14 cellular contexts compared by ENCODE assay signal in the genomic region with DNA sequence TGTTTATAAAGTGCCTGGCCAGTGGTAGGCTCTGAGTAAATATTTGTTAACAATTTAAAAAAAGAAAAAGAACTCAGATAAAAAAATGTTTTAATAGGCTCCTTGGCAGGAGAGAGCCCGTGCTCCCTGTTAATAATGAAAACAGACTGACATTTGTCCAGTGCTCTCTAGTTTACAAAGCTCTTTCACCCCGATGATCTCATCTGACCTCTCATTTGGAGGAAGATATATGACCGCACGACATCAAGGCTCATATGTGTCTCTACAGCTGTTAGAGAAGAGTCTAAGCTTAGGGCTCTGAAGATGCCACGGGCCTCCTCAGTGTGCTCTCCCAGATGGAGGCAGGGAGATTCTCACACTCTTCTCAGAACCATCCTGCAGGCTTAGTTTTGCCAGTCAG.
DNase-seq lines count a peak whose midpoint lies in the region; ATAC-seq, FAIRE-seq and TF ChIP-seq lines count a peak whose summit lies in the region.
"Had no signal": no experiment of that assay in that cellular context is flagged by ENCODE, and none has a peak within 500 bp of the region (broad histone marks: within the 10 kb centered on the region; RNA-seq: fewer than 3 reads in every experiment).

No MANE protein-coding gene starts in this region.

- H3K4me1 Mint-ChIP-seq in MCF 10A (ENCODE audit: insufficient read depth, unreplicated experiment) (peaks cover 47% of the 10 kb centered on the region), nephron progenitor cell (peaks cover 64% of the 10 kb centered on the region)
- no peaks in the 10 kb centered on the region for H3K4me1 Mint-ChIP-seq in stimulated activated memory B cell treated with anti-CD40 and anti-IgM and Interleukin-4, amounts not matched to agents 10 μg/mL and 1 μg/mL and 100 μg/mL, for 72 hours

- H3K4me1 ChIP-seq in mammary epithelial cell (ENCODE audit: insufficient read depth, low read length), result peaks cover 50% of the 10 kb centered on the region
- peaks cover under 1% of the 10 kb centered on the region for H3K4me1 ChIP-seq in body of pancreas

- FAIRE-seq in HTR-8/SVneo (lab: Jason Lieb, UNC), result no peak

- no peaks in the 10 kb centered on the region for H3K79me2 ChIP-seq in mammary epithelial cell (ENCODE audit: insufficient read depth, low read length)

- no peaks in the 10 kb centered on the region for H3K27me3 Mint-ChIP-seq in MCF 10A (ENCODE audit: insufficient read depth, unreplicated experiment)
- peaks cover 9% of the 10 kb centered on the region for H3K27me3 Mint-ChIP-seq in nephron progenitor cell (ENCODE audit: low read depth, poor library complexity)
- H3K27me3 Mint-ChIP-seq in stimulated activated memory B cell treated with anti-CD40 and anti-IgM and Interleukin-4, amounts not matched to agents 10 μg/mL and 1 μg/mL and 100 μg/mL, for 72 hours, result peaks cover 10% of the 10 kb centered on the region

- ATAC-seq in body of pancreas, result no peak
- no peak for ATAC-seq in stimulated activated memory B cell treated with anti-CD40 and anti-IgM and Interleukin-4, amounts not matched to agents 10 μg/mL and 1 μg/mL and 100 μg/mL, for 72 hours

- POLR2A ChIA-PET in MCF 10A (lab: Yijun Ruan, JAX), result interaction anchor here (3.0 to 8.8 kb wide), 2 partner anchors 278 to 286 kb away, joined by 25 to 190 read pairs; partner anchors contain the start of gene IRX5

- BruUV-seq in MCF 10A (replicated peaks; lab: Mats Ljungman, UMichigan) (no TSS peak), mammary epithelial cell (replicated peaks; lab: Mats Ljungman, UMichigan) (no TSS peak)

- H3K4me3 ChIP-seq in mammary epithelial cell (replicated peaks in 1 of 3; ENCODE audit: insufficient read depth in 1 of 3, low read depth in 2 of 3, low read length in 3 of 3) (no peak overlapping the region), body of pancreas (no peak overlapping the region)

- H3K36me3 ChIP-seq in mammary epithelial cell (ENCODE audit: insufficient read depth, low read length) (no peaks in the 10 kb centered on the region), body of pancreas (replicated peaks in 1 of 2; ENCODE audit: insufficient read depth in 1 of 2, low read depth in 2 of 2) (no peaks in the 10 kb centered on the region)

- no peak overlapping the region for H3K4me3 Mint-ChIP-seq in MCF 10A (ENCODE audit: unreplicated experiment)
- peak overlapping the region; percentile 26 for H3K4me3 Mint-ChIP-seq in nephron progenitor cell
- no peak overlapping the region for H3K4me3 Mint-ChIP-seq in stimulated activated memory B cell treated with anti-CD40 and anti-IgM and Interleukin-4, amounts not matched to agents 10 μg/mL and 1 μg/mL and 100 μg/mL, for 72 hours

- no peak overlapping the region for H3K27ac ChIP-seq in mammary epithelial cell (ENCODE audit: insufficient read depth, low read depth, low read length)
- peak overlapping the region; percentile 34 for H3K27ac ChIP-seq in VCaP
- no peak overlapping the region for H3K27ac ChIP-seq in body of pancreas
- H3K27ac ChIP-seq: HL-60 had no signal

- CTCF ChIA-PET in MCF 10A (lab: Yijun Ruan, JAX), result interaction anchor here (4.0 kb wide), 1 partner anchor 15 kb away, joined by 26 read pairs; no protein-coding TSS in a partner anchor
- CTCF ChIA-PET in mammary epithelial cell (lab: Charles Lee; ENCODE audit: low non-redundant PET), result no interaction called here

- in situ Hi-C loops in mammary epithelial cell (cut with MboI; ENCODE audit: low sequenced_read_pairs in 2 of 2), result loop anchor here in 1 of 2 donors (5.0 kb wide), 1 partner anchor 277 kb away; no protein-coding TSS in a partner anchor

- peaks cover 9% of the 10 kb centered on the region for H3K36me3 Mint-ChIP-seq in MCF 10A (ENCODE audit: insufficient read depth, unreplicated experiment)
- H3K36me3 Mint-ChIP-seq in nephron progenitor cell (ENCODE audit: low read depth), result no peaks in the 10 kb centered on the region
- no peaks in the 10 kb centered on the region for H3K36me3 Mint-ChIP-seq in stimulated activated memory B cell treated with anti-CD40 and anti-IgM and Interleukin-4, amounts not matched to agents 10 μg/mL and 1 μg/mL and 100 μg/mL, for 72 hours

- DNase-seq in MCF 10A (ENCODE audit: unreplicated experiment) (no peak), mammary epithelial cell (no peak), nephron progenitor cell (no peak), body of pancreas (no peak), HTR-8/SVneo (ENCODE audit: insufficient read length, low spot score) (no peak)
- DNase-seq: C1 segment of cervical spinal cord, DMS 273 treated with DMSO at 0.1 percent for 48 hours, HCEC 1CT, NCI-H1092 treated with DMSO at 0.1 percent for 48 hours, NCI-H1694, NCI-H524 treated with DMSO at 0.1 percent for 48 hours had no signal

- intact Hi-C loops in MCF 10A (cut with micrococcal nuclease), result loop anchor here (5.0 kb wide), 2 partner anchors 282 to 878 kb away; partner anchors contain the start of gene IRX5
- intact Hi-C loops in mammary epithelial cell (cut with micrococcal nuclease), result loop anchor here (5.0 kb wide), 1 partner anchor 162 kb away; no protein-coding TSS in a partner anchor
- intact Hi-C loops in body of pancreas (cut with DNase I), result no loop called here

- TF ChIP-seq CTCF in MCF 10A (IDR thresholded peaks at IDR 0.05; ENCODE audit: unreplicated experiment) (no peak), mammary epithelial cell (conservative IDR thresholded peaks at IDR 0.05 in 1 of 2, IDR thresholded peaks at IDR 0.05 in 1 of 2; ENCODE audit: extremely low read depth in 1 of 2, insufficient read depth in 1 of 2, low read depth in 1 of 2, low read length in 2 of 2) (no peak), VCaP (conservative IDR thresholded peaks at IDR 0.05) (no peak), nephron progenitor cell (IDR thresholded peaks at IDR 0.05) (no peak), body of pancreas (IDR thresholded peaks at IDR 0.05) (no peak)

- H3K4me2 ChIP-seq in mammary epithelial cell (ENCODE audit: insufficient read depth, low read depth, low read length), result no peak overlapping the region

- TF ChIP-seq POLR2A in body of pancreas (IDR thresholded peaks at IDR 0.05), result no peak

- dilution Hi-C loops in mammary epithelial cell (cut with HindIII; ENCODE audit: low sequenced_read_pairs), result no loop called here

- H3K9ac ChIP-seq in mammary epithelial cell (ENCODE audit: insufficient read depth, low read length), result no peak overlapping the region

- H4K20me1 ChIP-seq in mammary epithelial cell (ENCODE audit: insufficient read depth, low read length), result no peaks in the 10 kb centered on the region

- 98% methylated on average over 5 of the region's 5 CpGs for WGBS in mammary epithelial cell (ENCODE audit: low coverage, missing lambda C conversion rate)
- WGBS in body of pancreas, 2 donors, result 47 to 59% methylated on average over 5 of the region's 5 CpGs

- no peaks in the 10 kb centered on the region for H3K9me3 ChIP-seq in mammary epithelial cell (replicated peaks; ENCODE audit: insufficient read depth, low read length)
- H3K9me3 ChIP-seq in body of pancreas, result no peaks in the 10 kb centered on the region

- H3K9me3 Mint-ChIP-seq in MCF 10A (ENCODE audit: unreplicated experiment), result no peaks in the 10 kb centered on the region
- peaks cover 6% of the 10 kb centered on the region for H3K9me3 Mint-ChIP-seq in nephron progenitor cell
- H3K9me3 Mint-ChIP-seq in stimulated activated memory B cell treated with anti-CD40 and anti-IgM and Interleukin-4, amounts not matched to agents 10 μg/mL and 1 μg/mL and 100 μg/mL, for 72 hours, result peaks cover 5% of the 10 kb centered on the region

- H3K27ac Mint-ChIP-seq in MCF 10A (ENCODE audit: low read depth, unreplicated experiment) (peak overlapping the region; percentile 94), nephron progenitor cell (peak overlapping the region; percentile 78)
- no peak overlapping the region for H3K27ac Mint-ChIP-seq in stimulated activated memory B cell treated with anti-CD40 and anti-IgM and Interleukin-4, amounts not matched to agents 10 μg/mL and 1 μg/mL and 100 μg/mL, for 72 hours

- H3K27me3 ChIP-seq in mammary epithelial cell (ENCODE audit: insufficient read depth, low read length) (no peaks in the 10 kb centered on the region), body of pancreas (no peaks in the 10 kb centered on the region)

- no peak overlapping the region for H2AFZ ChIP-seq in mammary epithelial cell (ENCODE audit: low read depth, low read length)
